Comparison of ENCODE assay signal across 11 cellular contexts in the genomic region with DNA sequence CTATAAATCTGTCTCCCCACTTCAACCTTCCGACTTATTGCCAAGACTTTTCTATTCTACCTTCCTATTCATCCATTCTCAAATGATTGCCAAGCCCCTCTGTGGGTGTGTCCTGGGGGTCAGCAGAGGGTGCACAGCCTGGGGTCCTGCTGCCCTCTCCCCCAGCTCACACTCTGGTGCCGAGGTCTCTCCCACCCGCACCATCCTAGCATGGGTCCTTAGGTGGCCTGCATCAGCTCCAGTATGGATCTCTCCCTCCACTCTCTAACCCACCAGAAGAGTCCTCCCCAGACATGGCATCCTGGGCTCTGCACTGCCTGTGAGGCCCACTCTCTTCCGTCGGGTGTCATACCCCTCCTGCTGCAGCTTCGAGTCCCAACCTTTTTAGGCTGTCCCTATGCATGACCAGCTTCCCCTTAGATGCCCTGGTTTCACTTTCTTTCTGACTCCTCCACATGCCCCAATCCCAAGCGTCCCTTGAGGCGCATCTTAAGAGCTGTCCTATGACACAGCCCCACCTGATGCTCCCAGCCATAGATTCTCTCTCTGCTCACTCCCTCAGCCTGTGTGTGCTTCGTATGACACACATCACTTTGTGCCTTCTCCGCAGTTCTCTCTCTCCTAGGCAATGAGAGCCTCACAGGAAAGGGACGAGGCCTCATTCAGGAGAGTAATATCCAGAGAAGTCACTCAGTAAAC. TPM values are rescaled to one million over a fixed set of nuclear protein-coding genes. Genes with fewer than 3 reads are reported as not detected.
DNase-seq lines count a peak whose midpoint lies in the region; ATAC-seq lines count a peak whose summit lies in the region.
"Had no signal": no experiment of that assay in that cellular context is flagged by ENCODE, and none has a peak within 500 bp of the region (broad histone marks: within the 10 kb centered on the region; RNA-seq: fewer than 3 reads in every experiment).

No MANE protein-coding gene starts in this region.

- no peaks in the 10 kb centered on the region for H3K27me3 ChIP-seq in skeletal muscle satellite cell (ENCODE audit: control insufficient read depth, insufficient read depth, low read length)

- peak overlapping the region; percentile 74 for H3K4me2 ChIP-seq in skeletal muscle satellite cell (ENCODE audit: low read length)

- ATAC-seq in HG03025 (IDR thresholded peaks at IDR 0.05; ENCODE audit: low FRiP score, unreplicated experiment) (no peak), HG02884 (IDR thresholded peaks at IDR 0.05; ENCODE audit: unreplicated experiment) (no peak)

- H3K36me3 ChIP-seq in skeletal muscle satellite cell (ENCODE audit: insufficient read depth, low read length) = peaks cover 28% of the 10 kb centered on the region

- H3K4me1 ChIP-seq in skeletal muscle satellite cell (ENCODE audit: control insufficient read depth, insufficient read depth, low read length) = peaks cover 58% of the 10 kb centered on the region

- H3K9ac ChIP-seq in skeletal muscle satellite cell (ENCODE audit: low read depth, low read length) = peak overlapping the region; percentile 83

- H3K27ac ChIP-seq in epithelial cell of prostate = peak overlapping the region; percentile 39
- H3K27ac ChIP-seq: 22Rv1 had no signal

- DNase-seq in SIG-M5 treated with dmso at 0.1 percent for 504 hours (lab: John Stamatoyannopoulos, UW; ENCODE audit: unreplicated experiment) (peak; percentile 59), SIG-M5 (lab: John Stamatoyannopoulos, UW) (no peak), MV-4-11 (lab: John Stamatoyannopoulos, UW) (peak; percentile 90), epithelial cell of prostate (ENCODE audit: low read depth, low spot score) (no peak), putamen (ENCODE audit: low spot score) (no peak)
- DNase-seq: activated T-cell treated with anti-CD3 and anti-CD28 coated beads, Interleukin-2, amount 50 U/mL, for 1 hour; NCI-H446 treated with DMSO at 0.1 percent for 48 hours had no signal

- H3K9me3 ChIP-seq in skeletal muscle satellite cell (replicated peaks; ENCODE audit: low read length) = no peaks in the 10 kb centered on the region

- peak overlapping the region; percentile 48 for H3K4me3 ChIP-seq in skeletal muscle satellite cell (ENCODE audit: low read length)

RNA-seq across cellular contexts. Expression of gene GIT2, which starts 43.9 kb away (rescaled TPM):
- total RNA-seq in skeletal muscle satellite cell (2012; rRNA removed) = 26.1 and 35.6 TPM in 2 replicates

RNA-seq across cellular contexts. Expression of gene ANKRD13A, which starts 46.9 kb away (rescaled TPM):
- 31.7 and 58.1 TPM in 2 replicates for total RNA-seq in skeletal muscle satellite cell (2012; rRNA removed)

RNA-seq across cellular contexts. Expression of gene TCHP, which starts 52.2 kb away (rescaled TPM):
- total RNA-seq in skeletal muscle satellite cell (2012; rRNA removed) = 6.1 and 7.9 TPM in 2 replicates

Comparison
In these comparisons a context has a peak if more than half of its experiments do, and no peak if none do; other contexts are left out.
1. DNase-seq: peak in SIG-M5 treated with dmso at 0.1 percent for 504 hours (single experiment) and MV-4-11 (single experiment); none in SIG-M5 (single experiment), epithelial cell of prostate (single experiment) and putamen (single experiment).